In the genomic region with DNA sequence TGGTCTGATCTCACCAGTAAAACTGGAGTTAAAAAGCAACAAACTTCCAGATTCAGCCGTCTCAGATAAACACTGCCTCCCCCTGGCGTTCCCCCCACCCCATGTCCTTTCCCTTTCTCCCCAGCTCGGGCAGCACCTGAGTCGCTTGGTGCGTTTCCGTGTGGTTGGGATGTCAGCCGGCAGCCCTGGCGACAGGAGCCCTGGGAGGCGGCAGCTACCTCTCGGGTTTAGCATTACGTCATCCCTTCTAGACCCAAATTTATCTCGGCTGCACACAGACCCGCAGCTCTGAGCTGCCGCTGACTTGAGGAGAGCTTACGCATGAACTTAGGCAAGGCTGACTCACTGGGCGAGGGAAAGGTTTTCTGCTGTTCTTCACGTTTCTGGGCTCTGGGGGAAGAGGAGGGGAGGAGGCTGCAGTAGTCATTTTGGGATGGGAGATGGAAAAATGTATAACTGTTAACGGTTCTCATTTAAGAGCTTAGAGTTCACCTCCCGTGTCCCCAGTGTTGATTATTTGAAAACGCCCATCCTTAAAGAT, we compare ENCODE assay signal across 8 cellular contexts. TPM values are rescaled to one million over a fixed set of nuclear protein-coding genes. Genes with fewer than 3 reads are reported as not detected.
DNase-seq lines count a peak whose midpoint lies in the region; ATAC-seq and TF ChIP-seq lines count a peak whose summit lies in the region.

No MANE protein-coding gene starts in this region.

- peak overlapping the region; percentile 74 for H3K4me3 Mint-ChIP-seq in activated naive CD8-positive, alpha-beta T cell treated with anti-CD3 and anti-CD28 coated beads, Interleukin-2, amount 10 ng/mL, durations not matched to agents 7 days and 5 days

- H3K4me1 Mint-ChIP-seq in activated naive CD8-positive, alpha-beta T cell treated with anti-CD3 and anti-CD28 coated beads, Interleukin-2, amount 10 ng/mL, durations not matched to agents 7 days and 5 days: peaks cover 45% of the 10 kb centered on the region

- no peaks in the 10 kb centered on the region for H3K9me3 ChIP-seq in vagina

- no peaks in the 10 kb centered on the region for H3K27me3 ChIP-seq in vagina

- H3K36me3 Mint-ChIP-seq in activated naive CD8-positive, alpha-beta T cell treated with anti-CD3 and anti-CD28 coated beads, Interleukin-2, amount 10 ng/mL, durations not matched to agents 7 days and 5 days: peaks cover 2% of the 10 kb centered on the region

- peak; percentile 80 for DNase-seq in DMS 273 (lab: John Stamatoyannopoulos, UW; ENCODE audit: unreplicated experiment)
- DNase-seq in HUDEP-2 (lab: John Stamatoyannopoulos, UW; ENCODE audit: unreplicated experiment in 76 of 76): peak in 74 of 76 experiments; percentile 25 to 95 (median 84)
- peak; percentile 92 for DNase-seq in SKM-1 (lab: John Stamatoyannopoulos, UW; ENCODE audit: unreplicated experiment)
- DNase-seq in activated naive CD8-positive, alpha-beta T cell treated with anti-CD3 and anti-CD28 coated beads, Interleukin-2, amount 10 ng/mL, durations not matched to agents 7 days and 5 days: peak; percentile 65
- peak; percentile 89 for DNase-seq in cardiac septum (ENCODE audit: low spot score)
- peak; percentile 80 for DNase-seq in pons (ENCODE audit: low spot score)
- peak in 1 of 2 donors; percentile 95 for DNase-seq in vagina (ENCODE audit: extremely low spot score in 2 of 2)

- H3K27me3 Mint-ChIP-seq in activated naive CD8-positive, alpha-beta T cell treated with anti-CD3 and anti-CD28 coated beads, Interleukin-2, amount 10 ng/mL, durations not matched to agents 7 days and 5 days: peaks cover 7% of the 10 kb centered on the region

- H3K27ac Mint-ChIP-seq in activated naive CD8-positive, alpha-beta T cell treated with anti-CD3 and anti-CD28 coated beads, Interleukin-2, amount 10 ng/mL, durations not matched to agents 7 days and 5 days: peak overlapping the region; percentile 67

- no peak for TF ChIP-seq CTCF in vagina (IDR thresholded peaks at IDR 0.05)

- H3K36me3 ChIP-seq in vagina: no peaks in the 10 kb centered on the region

- peak; percentile 41 for ATAC-seq in GM21423 (IDR thresholded peaks at IDR 0.05; ENCODE audit: unreplicated experiment)
- peak; percentile 67 for ATAC-seq in activated naive CD8-positive, alpha-beta T cell treated with anti-CD3 and anti-CD28 coated beads, Interleukin-2, amount 10 ng/mL, durations not matched to agents 7 days and 5 days (ENCODE audit: low read depth)

- TF ChIP-seq POLR2A in vagina (IDR thresholded peaks at IDR 0.05): no peak

- intact Hi-C loops in cardiac septum (cut with DNase I): loop anchor here (5.0 kb wide), 1 partner anchor 324 kb away; no protein-coding TSS in a partner anchor
- intact Hi-C loops in vagina (cut with DNase I): loop anchor here (10.0 kb wide), 1 partner anchor 53 kb away; no protein-coding TSS in a partner anchor

- peak overlapping the region; percentile 78 for H3K27ac ChIP-seq in vagina

- peak overlapping the region; percentile 27 to 39 for H3K4me3 ChIP-seq in vagina

- POLR2A ChIA-PET in activated naive CD8-positive, alpha-beta T cell treated with anti-CD3 and anti-CD28 coated beads, Interleukin-2, amount 10 ng/mL, durations not matched to agents 7 days and 5 days (lab: Charles Lee): interaction anchor here (1.0 to 3.0 kb wide), 3 partner anchors 9 to 65 kb away, joined by 3 to 16 read pairs (median 13); no protein-coding TSS in a partner anchor

- peaks cover 12% of the 10 kb centered on the region for H3K4me1 ChIP-seq in vagina

- no peaks in the 10 kb centered on the region for H3K9me3 Mint-ChIP-seq in activated naive CD8-positive, alpha-beta T cell treated with anti-CD3 and anti-CD28 coated beads, Interleukin-2, amount 10 ng/mL, durations not matched to agents 7 days and 5 days

RNA-seq across cellular contexts. Expression of a gene that starts 14.4 kb away (rescaled TPM):
- total RNA-seq in activated naive CD8-positive, alpha-beta T cell treated with anti-CD3 and anti-CD28 coated beads, Interleukin-2, amount 10 ng/mL, durations not matched to agents 7 days and 5 days: 10 to 100 TPM; 29.8 to 33.2 TPM
- total RNA-seq in cardiac septum (59.2 TPM), vagina (49.8 TPM)
